Comparison of ENCODE assay signal across 1 cellular context in the genomic region with DNA sequence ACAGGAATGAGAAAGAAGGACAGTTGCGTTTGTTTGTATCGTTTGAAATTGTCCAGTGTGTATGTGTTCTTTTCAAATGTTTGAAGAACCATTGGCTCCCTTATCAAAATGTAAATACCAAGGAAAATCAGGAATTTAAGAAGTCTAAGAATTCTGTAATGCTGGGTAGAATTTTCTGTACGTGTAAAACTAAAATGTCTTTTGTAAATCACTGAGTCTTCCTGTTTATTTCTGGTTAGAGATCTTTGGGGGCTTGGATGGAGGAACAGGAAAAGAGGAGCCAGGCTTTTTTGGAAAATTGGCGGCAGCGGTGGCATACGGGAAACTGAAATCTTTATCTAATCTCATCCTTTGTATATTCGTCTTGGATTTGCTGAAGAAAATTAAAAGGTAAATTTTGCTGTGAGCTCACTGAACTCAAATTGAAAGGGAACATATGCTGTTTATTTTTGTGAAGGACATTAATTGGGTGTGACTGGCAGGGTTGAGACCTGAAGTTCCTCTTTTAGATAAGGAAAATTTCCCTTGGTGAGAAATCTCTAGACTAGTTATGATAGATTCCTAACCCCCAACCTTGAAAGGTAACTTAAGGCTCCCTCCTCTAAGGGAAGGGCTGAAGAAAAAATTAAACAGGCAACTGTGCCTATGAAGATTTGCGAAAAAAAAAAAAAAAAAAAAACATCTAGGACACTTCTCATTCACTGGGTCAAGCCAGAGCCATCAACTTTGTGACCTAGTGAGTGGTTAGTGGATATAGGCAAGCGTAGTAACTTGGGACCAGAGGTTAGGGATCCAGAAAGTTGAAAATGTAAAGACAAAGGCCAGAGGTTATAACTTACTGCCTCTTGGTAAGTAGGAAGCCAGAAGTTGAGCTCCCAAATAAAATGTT.
A peak's percentile ranks its signal among the peaks of the same experiment; 100 is the strongest.
TF ChIP-seq lines count a peak whose summit lies in the region.

No MANE protein-coding gene starts in this region.

TF ChIP-seq in K562, 482 proteins besides CTCF, POLR2A, EP300 and RAD21:
- TF ChIP-seq, protein P1, sequence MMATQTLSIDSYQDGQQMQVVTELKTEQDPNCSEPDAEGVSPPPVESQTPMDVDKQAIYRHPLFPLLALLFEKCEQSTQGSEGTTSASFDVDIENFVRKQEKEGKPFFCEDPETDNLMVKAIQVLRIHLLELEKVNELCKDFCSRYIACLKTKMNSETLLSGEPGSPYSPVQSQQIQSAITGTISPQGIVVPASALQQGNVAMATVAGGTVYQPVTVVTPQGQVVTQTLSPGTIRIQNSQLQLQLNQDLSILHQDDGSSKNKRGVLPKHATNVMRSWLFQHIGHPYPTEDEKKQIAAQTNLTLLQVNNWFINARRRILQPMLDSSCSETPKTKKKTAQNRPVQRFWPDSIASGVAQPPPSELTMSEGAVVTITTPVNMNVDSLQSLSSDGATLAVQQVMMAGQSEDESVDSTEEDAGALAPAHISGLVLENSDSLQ (IDR thresholded peaks at IDR 0.05), result 0 out of 2 replicates have a peak, but pooled peaks have one; percentile 12
- TF ChIP-seq, protein P2, sequence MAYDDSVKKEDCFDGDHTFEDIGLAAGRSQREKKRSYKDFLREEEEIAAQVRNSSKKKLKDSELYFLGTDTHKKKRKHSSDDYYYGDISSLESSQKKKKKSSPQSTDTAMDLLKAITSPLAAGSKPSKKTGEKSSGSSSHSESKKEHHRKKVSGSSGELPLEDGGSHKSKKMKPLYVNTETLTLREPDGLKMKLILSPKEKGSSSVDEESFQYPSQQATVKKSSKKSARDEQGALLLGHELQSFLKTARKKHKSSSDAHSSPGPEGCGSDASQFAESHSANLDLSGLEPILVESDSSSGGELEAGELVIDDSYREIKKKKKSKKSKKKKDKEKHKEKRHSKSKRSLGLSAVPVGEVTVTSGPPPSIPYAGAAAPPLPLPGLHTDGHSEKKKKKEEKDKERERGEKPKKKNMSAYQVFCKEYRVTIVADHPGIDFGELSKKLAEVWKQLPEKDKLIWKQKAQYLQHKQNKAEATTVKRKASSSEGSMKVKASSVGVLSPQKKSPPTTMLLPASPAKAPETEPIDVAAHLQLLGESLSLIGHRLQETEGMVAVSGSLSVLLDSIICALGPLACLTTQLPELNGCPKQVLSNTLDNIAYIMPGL (CRISPR knock-in tag; IDR thresholded peaks at IDR 0.05), result no peak
- TF ChIP-seq ZNF3 (CRISPR knock-in tag; IDR thresholded peaks at IDR 0.05), result no peak
- TF ChIP-seq NR2C1 (IDR thresholded peaks at IDR 0.05), result no peak
- TF ChIP-seq NR2C1 (tag; IDR thresholded peaks at IDR 0.05), result 0 out of 2 replicates have a peak, but pooled peaks have one; percentile 1
- TF ChIP-seq, protein P3, sequence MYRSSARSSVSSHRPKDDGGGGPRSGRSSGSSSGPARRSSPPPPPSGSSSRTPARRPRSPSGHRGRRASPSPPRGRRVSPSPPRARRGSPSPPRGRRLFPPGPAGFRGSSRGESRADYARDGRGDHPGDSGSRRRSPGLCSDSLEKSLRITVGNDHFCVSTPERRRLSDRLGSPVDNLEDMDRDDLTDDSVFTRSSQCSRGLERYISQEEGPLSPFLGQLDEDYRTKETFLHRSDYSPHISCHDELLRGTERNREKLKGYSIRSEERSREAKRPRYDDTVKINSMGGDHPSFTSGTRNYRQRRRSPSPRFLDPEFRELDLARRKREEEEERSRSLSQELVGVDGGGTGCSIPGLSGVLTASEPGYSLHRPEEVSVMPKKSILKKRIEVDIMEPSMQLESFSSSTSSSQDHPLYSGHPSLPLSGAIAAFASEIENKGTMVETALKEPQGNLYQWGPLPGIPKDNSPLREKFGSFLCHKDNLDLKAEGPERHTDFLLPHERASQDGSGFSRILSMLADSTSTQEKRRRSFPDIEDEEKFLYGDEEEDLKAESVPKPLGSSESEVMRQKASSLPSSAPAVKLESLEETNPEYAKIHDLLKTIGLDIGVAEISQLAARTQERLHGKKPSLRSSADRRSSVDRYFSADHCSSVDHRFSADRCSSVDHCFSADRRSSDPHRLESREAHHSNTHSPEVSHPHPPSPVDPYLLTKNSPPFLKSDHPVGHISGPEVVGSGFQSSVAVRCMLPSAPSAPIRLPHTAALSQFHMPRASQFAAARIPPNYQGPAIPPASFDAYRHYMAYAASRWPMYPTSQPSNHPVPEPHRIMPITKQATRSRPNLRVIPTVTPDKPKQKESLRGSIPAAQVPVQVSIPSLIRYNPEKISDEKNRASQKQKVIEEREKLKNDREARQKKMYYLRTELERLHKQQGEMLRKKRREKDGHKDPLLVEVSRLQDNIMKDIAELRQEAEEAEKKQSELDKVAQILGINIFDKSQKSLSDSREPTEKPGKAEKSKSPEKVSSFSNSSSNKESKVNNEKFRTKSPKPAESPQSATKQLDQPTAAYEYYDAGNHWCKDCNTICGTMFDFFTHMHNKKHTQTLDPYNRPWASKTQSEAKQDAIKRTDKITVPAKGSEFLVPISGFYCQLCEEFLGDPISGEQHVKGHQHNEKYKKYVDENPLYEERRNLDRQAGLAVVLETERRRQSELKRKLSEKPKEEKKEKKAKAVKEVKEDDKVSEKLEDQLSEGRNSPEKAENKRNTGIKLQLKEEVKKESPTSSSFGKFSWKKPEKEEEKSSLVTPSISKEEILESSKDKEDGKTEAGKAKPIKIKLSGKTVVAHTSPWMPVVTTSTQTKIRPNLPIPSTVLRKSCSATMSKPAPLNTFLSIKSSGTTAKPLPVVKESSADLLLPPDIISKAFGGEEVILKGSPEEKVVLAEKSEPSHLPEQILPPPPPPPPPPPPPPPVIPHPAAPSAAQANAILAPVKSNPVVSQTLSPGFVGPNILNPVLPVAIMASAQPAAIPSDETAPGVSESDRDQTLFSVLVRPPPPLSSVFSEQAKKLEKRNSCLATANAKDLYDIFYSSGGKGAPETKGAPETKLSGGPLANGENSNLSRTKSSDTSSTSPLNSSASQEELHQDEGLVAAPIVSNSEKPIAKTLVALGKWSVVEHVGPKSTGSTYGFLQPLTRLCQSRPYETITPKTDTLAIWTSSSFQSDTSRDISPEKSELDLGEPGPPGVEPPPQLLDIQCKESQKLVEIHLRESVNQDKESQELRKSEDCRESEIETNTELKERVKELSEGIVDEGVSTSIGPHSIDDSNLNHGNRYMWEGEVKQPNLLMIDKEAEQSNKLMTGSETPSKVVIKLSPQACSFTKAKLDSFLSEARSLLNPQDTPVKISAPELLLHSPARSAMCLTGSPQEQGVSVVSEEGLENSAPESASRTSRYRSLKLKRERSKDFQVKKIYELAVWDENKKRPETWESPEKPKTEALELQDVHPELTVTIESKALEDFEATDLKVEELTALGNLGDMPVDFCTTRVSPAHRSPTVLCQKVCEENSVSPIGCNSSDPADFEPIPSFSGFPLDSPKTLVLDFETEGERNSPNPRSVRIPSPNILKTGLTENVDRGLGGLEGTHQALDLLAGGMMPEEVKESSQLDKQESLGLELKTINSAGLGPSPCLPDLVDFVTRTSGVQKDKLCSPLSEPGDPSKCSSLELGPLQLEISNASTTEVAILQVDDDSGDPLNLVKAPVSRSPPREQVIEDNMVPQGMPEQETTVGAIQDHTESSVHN (IDR thresholded peaks at IDR 0.05; ENCODE audit: borderline replicate concordance in 1 of 2, low read depth in 1 of 2), result 0 out of 4 replicates have a peak, but pooled peaks of 1 of the 2 experiments have one; percentile 61
- TF ChIP-seq, protein P4, sequence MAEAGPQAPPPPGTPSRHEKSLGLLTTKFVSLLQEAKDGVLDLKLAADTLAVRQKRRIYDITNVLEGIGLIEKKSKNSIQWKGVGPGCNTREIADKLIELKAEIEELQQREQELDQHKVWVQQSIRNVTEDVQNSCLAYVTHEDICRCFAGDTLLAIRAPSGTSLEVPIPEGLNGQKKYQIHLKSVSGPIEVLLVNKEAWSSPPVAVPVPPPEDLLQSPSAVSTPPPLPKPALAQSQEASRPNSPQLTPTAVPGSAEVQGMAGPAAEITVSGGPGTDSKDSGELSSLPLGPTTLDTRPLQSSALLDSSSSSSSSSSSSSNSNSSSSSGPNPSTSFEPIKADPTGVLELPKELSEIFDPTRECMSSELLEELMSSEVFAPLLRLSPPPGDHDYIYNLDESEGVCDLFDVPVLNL (CRISPR knock-in tag; IDR thresholded peaks at IDR 0.05; ENCODE audit: low read depth), result no peak
- TF ChIP-seq KDM1A (IDR thresholded peaks at IDR 0.05), result peak in 1 of 2 experiments; percentile 1; a peak in 1 of 4 replicates
- TF ChIP-seq, protein P5, sequence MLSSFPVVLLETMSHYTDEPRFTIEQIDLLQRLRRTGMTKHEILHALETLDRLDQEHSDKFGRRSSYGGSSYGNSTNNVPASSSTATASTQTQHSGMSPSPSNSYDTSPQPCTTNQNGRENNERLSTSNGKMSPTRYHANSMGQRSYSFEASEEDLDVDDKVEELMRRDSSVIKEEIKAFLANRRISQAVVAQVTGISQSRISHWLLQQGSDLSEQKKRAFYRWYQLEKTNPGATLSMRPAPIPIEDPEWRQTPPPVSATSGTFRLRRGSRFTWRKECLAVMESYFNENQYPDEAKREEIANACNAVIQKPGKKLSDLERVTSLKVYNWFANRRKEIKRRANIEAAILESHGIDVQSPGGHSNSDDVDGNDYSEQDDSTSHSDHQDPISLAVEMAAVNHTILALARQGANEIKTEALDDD (IDR thresholded peaks at IDR 0.05), result peak; percentile 52; the same call in 1 of the 2 replicates
- TF ChIP-seq CEBPB (tag; IDR thresholded peaks at IDR 0.05), result 0 out of 2 replicates have a peak, but pooled peaks have one; percentile 6
